Comparison of ENCODE assay signal across 23 cellular contexts in the genomic region with DNA sequence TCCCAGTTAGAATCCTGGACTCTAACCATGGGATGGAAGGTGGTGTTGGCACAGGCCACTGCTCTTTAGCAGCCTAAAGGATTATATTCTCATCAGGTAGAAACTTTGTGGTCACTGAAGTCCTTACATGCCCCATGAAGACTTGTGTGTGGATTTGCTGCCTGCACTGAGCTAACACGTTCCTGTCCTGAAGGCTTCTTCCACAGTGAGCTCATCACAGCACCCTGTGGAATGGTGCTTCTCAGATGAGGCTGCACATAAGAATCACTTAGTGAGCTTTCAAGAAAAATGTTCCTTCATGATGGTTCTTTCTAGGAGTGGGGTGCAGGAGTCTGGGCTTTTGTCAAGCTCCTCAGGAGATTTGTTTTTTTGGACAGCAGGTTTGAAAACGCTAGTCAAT. TPM values are rescaled to one million over a fixed set of nuclear protein-coding genes. Genes with fewer than 3 reads are reported as not detected.
"Had no signal": no experiment of that assay in that cellular context is flagged by ENCODE, and none has a peak within 500 bp of the region (broad histone marks: within the 10 kb centered on the region; RNA-seq: fewer than 3 reads in every experiment).

No MANE protein-coding gene starts in this region.

- H3K27me3 Mint-ChIP-seq: activated naive CD4-positive, alpha-beta T cell treated with anti-CD3 and anti-CD28 coated beads, Interleukin-2, amount 50 U/mL, for 24 hours had no signal

- ATAC-seq: activated T-cell treated with anti-CD3 and anti-CD28 coated beads, Interleukin-2, amount 50 U/mL, for 72 hours had no signal

- H3K9me3 Mint-ChIP-seq: activated naive CD4-positive, alpha-beta T cell treated with anti-CD3 and anti-CD28 coated beads, Interleukin-2, amount 50 U/mL, for 24 hours; activated T-cell treated with anti-CD3 and anti-CD28 coated beads, Interleukin-2, amount 50 U/mL, for 72 hours had no signal

- H3K4me3 Mint-ChIP-seq: activated naive CD4-positive, alpha-beta T cell treated with anti-CD3 and anti-CD28 coated beads, Interleukin-2, amount 50 U/mL, for 24 hours; activated T-cell treated with anti-CD3 and anti-CD28 coated beads, Interleukin-2, amount 50 U/mL, for 72 hours had no signal

- H3K4me3 ChIP-seq: Peyer's patch, SJCRH30 had no signal

- H3K27ac Mint-ChIP-seq: activated naive CD4-positive, alpha-beta T cell treated with anti-CD3 and anti-CD28 coated beads, Interleukin-2, amount 50 U/mL, for 24 hours; activated T-cell treated with anti-CD3 and anti-CD28 coated beads, Interleukin-2, amount 50 U/mL, for 72 hours had no signal

- DNase-seq: activated CD4-positive, alpha-beta T cell treated with anti-CD3 and anti-CD28 coated beads for 4 hours; activated CD4-positive, alpha-beta T cell treated with anti-CD3 and anti-CD28 coated beads, Interleukin-2, amount 50 U/mL, for 48 hours; activated effector memory CD4-positive, alpha-beta T cell treated with Interleukin-2 at 50 U/mL for 16 hours; activated naive CD4-positive, alpha-beta T cell; activated T-cell treated with anti-CD3 and anti-CD28 coated beads for 4 hours; activated T-cell treated with anti-CD3 and anti-CD28 coated beads, Interleukin-2, amount 50 U/mL, for 72 hours; central memory CD4-positive, alpha-beta T cell; KG1; NCI-H1048; NCI-H146; NCI-H187 treated with DMSO at 0.1 percent for 48 hours; NCI-H2081 treated with DMSO at 0.1 percent for 48 hours; NCI-H446; NCI-H524; Peyer's patch; Right ventricle myocardium superior; SJCRH30; SK-N-SH; T-helper 1 cell; WERI-Rb-1 had no signal

RNA-seq across cellular contexts. Expression of a gene that starts 37.3 kb away (rescaled TPM):
- total RNA-seq: bronchial epithelial cell; T-helper 2 cell treated with Interferon-gamma antibody and Interleukin-4, amounts not matched to agents 100 ng/mL and 5 ng/mL, for 36 hours had no signal
